In genomic region chr1:29746076-29746665, GRCh38 we compare ENCODE assay signal across 18 cellular contexts.
DNase-seq lines count a peak whose midpoint lies in the region; ATAC-seq and TF ChIP-seq lines count a peak whose summit lies in the region.
"Had no signal": no experiment of that assay in that cellular context is flagged by ENCODE, and none has a peak within 500 bp of the region (broad histone marks: within the 10 kb centered on the region; RNA-seq: fewer than 3 reads in every experiment).

No MANE protein-coding gene starts in this region.

- in situ Hi-C loops in KBM-7 (cut with MboI; ENCODE audit: low pct_unique_long_range_greater_than_20kb, low sequenced_read_pairs), result no loop called here

- H3K4me3 ChIP-seq in WERI-Rb-1 (ENCODE audit: low read depth, low read length), result no peak overlapping the region
- no peak overlapping the region for H3K4me3 ChIP-seq in sigmoid colon
- H3K4me3 ChIP-seq: A549; BLaER1 treated with 17β-estradiol and CSF1 and Interleukin-3, amounts not matched to agents 10 nM and 100 nM had no signal

- TF ChIP-seq POLR2A in sigmoid colon (IDR thresholded peaks at IDR 0.05) (no peak), GM18505 (IDR thresholded peaks at IDR 0.05; ENCODE audit: borderline replicate concordance, extremely low read depth, insufficient read depth, insufficient read length) (no peak)

- no peaks in the 10 kb centered on the region for H3K4me1 ChIP-seq in sigmoid colon
- H3K4me1 ChIP-seq: A549; BLaER1 treated with 17β-estradiol and CSF1 and Interleukin-3, amounts not matched to agents 10 nM and 100 nM; Caco-2 had no signal

- H3K9me3 ChIP-seq in WERI-Rb-1 (ENCODE audit: severe bottlenecking) (no peaks in the 10 kb centered on the region), sigmoid colon (no peaks in the 10 kb centered on the region)
- H3K9me3 ChIP-seq: A549; BLaER1 treated with 17β-estradiol and CSF1 and Interleukin-3, amounts not matched to agents 10 nM and 100 nM; Caco-2 had no signal

- H3K27me3 ChIP-seq in WERI-Rb-1 (ENCODE audit: insufficient read depth, low read depth, severe bottlenecking), result no peaks in the 10 kb centered on the region
- peaks cover 0 to 3% (median 0%) of the 10 kb centered on the region in 3 donors for H3K27me3 ChIP-seq in sigmoid colon
- H3K27me3 ChIP-seq: BLaER1 treated with 17β-estradiol and CSF1 and Interleukin-3, amounts not matched to agents 10 nM and 100 nM had no signal

- DNase-seq in NCI-H82 (lab: John Stamatoyannopoulos, UW) (peak; percentile 36), NCI-H82 treated with DMSO at 0.1 percent for 48 hours (lab: John Stamatoyannopoulos, UW; ENCODE audit: unreplicated experiment) (no peak), WERI-Rb-1 (peak; percentile 39), mesenteric fat pad (ENCODE audit: low spot score) (peak; percentile 57), sigmoid colon (peak; percentile 36), NCI-H345 treated with DMSO at 0.1 percent for 48 hours (lab: John Stamatoyannopoulos, UW; ENCODE audit: unreplicated experiment) (no peak), KBM-7 (no peak)
- DNase-seq: AML-193; Caco-2; Calu3; CD8-positive, alpha-beta T cell; DMS79 treated with DMSO at 0.1 percent for 48 hours; GF-D8 had no signal

- 88 to 91% methylated on average over 5 of the region's 5 CpGs for WGBS in sigmoid colon, 2 donors

- H3K27ac ChIP-seq in WERI-Rb-1, result peak overlapping the region; percentile 82
- H3K27ac ChIP-seq in sigmoid colon, result no peak overlapping the region
- H3K27ac ChIP-seq: 22Rv1; A549; BLaER1 treated with 17β-estradiol and CSF1 and Interleukin-3, amounts not matched to agents 10 nM and 100 nM; C4-2B had no signal

- no peak for ATAC-seq in GM18505 (IDR thresholded peaks at IDR 0.05; ENCODE audit: unreplicated experiment)
- ATAC-seq: A549; CD8-positive, alpha-beta T cell had no signal

- intact Hi-C loops in sigmoid colon (cut with DNase I), result no loop called here

- H3K36me3 ChIP-seq in WERI-Rb-1 (no peaks in the 10 kb centered on the region), sigmoid colon (no peaks in the 10 kb centered on the region)
- H3K36me3 ChIP-seq: BLaER1 treated with 17β-estradiol and CSF1 and Interleukin-3, amounts not matched to agents 10 nM and 100 nM had no signal

- TF ChIP-seq CTCF in WERI-Rb-1 (IDR thresholded peaks at IDR 0.05; ENCODE audit: low read depth, low read length) (no peak), sigmoid colon (IDR thresholded peaks at IDR 0.05) (no peak)

- no peak for TF ChIP-seq EP300 in sigmoid colon (IDR thresholded peaks at IDR 0.05)

Comparison
In these comparisons a context has a peak if more than half of its experiments do, and no peak if none do; other contexts are left out.
1. DNase-seq: peak in NCI-H82 (single experiment), WERI-Rb-1 (single experiment), mesenteric fat pad (single experiment) and sigmoid colon (single experiment); none in NCI-H82 treated with DMSO at 0.1 percent for 48 hours (single experiment), NCI-H345 treated with DMSO at 0.1 percent for 48 hours (single experiment) and KBM-7 (single experiment).